Comparison of ENCODE assay signal across 8 cellular contexts in the genomic region with DNA sequence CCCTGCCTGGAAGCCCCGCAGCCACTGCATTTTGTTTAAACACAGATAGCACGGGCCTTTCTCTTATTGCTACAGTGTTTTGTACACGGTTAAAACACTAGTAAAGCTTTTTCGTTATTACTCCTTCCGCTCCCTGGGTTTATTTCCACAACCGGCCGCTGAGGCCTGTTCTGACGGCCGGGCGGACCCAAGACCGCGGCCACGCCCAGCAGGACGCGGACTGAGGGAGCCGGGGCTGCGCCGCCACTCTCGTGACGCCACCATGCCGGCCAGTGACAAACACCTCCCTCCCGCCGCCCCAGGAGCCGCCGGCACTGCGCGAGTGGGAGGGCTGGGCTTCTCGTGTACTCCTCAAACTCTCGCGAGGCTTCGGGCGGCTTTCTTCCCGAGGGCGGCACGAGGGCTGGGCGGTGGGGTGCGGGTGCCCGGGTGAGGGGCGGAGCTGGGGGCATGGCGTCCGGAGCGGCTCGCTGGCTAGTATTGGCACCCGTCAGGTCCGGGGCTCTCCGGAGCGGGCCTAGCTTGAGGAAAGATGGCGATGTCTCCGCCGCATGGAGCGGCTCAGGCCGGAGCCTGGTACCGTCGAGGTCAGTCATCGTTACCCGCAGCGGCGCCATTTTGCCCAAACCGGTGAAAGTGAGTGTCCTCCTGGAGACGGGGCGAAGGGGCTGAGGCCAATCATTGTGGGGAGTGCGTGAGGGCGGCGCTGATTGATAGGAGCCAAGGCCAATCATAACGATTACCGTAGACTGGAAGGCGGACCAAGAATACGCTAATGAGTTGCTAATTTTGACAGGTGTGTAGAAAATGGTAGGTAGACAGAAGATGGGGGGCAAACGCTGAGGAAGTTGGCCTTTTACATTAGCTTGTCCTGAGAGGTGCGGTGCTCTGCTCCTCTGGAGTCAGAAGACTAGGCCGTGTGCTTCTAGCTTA. TPM values are rescaled to one million over a fixed set of nuclear protein-coding genes. Genes with fewer than 3 reads are reported as not detected.
DNase-seq lines count a peak whose midpoint lies in the region; ATAC-seq, FAIRE-seq and TF ChIP-seq lines count a peak whose summit lies in the region.

A gene with protein sequence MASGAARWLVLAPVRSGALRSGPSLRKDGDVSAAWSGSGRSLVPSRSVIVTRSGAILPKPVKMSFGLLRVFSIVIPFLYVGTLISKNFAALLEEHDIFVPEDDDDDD (plus strand): TSS at position 382 of the 933 bp plus-strand sequence. CDS start 69 bp downstream, at position 451.

- no peaks in the 10 kb centered on the region for H3K27me3 Mint-ChIP-seq in type B pancreatic cell

- H3K9me3 Mint-ChIP-seq in type B pancreatic cell: no peaks in the 10 kb centered on the region

- ATAC-seq in HG02852 (IDR thresholded peaks at IDR 0.05; ENCODE audit: unreplicated experiment): peak; percentile 78
- ATAC-seq in heart left ventricle: peak; percentile 91 to 95 (median 93)

- H3K4me1 Mint-ChIP-seq in type B pancreatic cell (ENCODE audit: unreplicated experiment): peaks cover 17% of the 10 kb centered on the region

- peak; percentile 99 for FAIRE-seq in GM12892 (lab: Jason Lieb, UNC)

- H3K27me3 ChIP-seq in adrenal gland: no peaks in the 10 kb centered on the region
- H3K27me3 ChIP-seq in heart left ventricle: no peaks in the 10 kb centered on the region

- H3K9me3 ChIP-seq in adrenal gland (replicated peaks in 1 of 3) (no peaks in the 10 kb centered on the region), heart left ventricle (no peaks in the 10 kb centered on the region)

- peaks cover 15 to 21% of the 10 kb centered on the region in 2 donors for H3K4me1 ChIP-seq in adrenal gland (replicated peaks in 1 of 2)
- peaks cover 2 to 57% (median 33%) of the 10 kb centered on the region in 12 donors for H3K4me1 ChIP-seq in heart left ventricle

- H3K4me3 ChIP-seq in adrenal gland (peak within 1 kb of the TSS in 3 of 4 donors; percentile 26 to 75 (median 53)), heart left ventricle (peak within 1 kb of the TSS; percentile 43 to 82 (median 70))

- 0 to 1% (median 1%) methylated on average over 33 to 71 of the region's 71 CpGs for WGBS in adrenal gland, 4 donors
- WGBS in heart left ventricle, 4 donors: 0 to 1% (median 1%) methylated on average over 34 to 71 of the region's 71 CpGs

- H3K36me3 Mint-ChIP-seq in type B pancreatic cell: peaks cover 7% of the 10 kb centered on the region

- intact Hi-C loops in adrenal gland (cut with DNase I): no loop called here
- intact Hi-C loops in heart left ventricle (cut with DNase I): loop anchor here in 3 of 10 donors (1.0 to 10.0 kb wide), 4 partner anchors 11 to 395 kb away; partner anchors contain the start of genes NDUFA6 (in 2 of the 3), SNU13 (in 1 of the 3), SREBF2 (in 1 of the 3) and TCF20 (in 1 of the 3)

- H3K27ac Mint-ChIP-seq in type B pancreatic cell: peak within 1 kb of the TSS; percentile 98

- TF ChIP-seq CTCF in adrenal gland (IDR thresholded peaks at IDR 0.05) (no peak), heart left ventricle (IDR thresholded peaks at IDR 0.05) (no peak), type B pancreatic cell (conservative IDR thresholded peaks at IDR 0.05) (no peak)

- H3K4me3 Mint-ChIP-seq in type B pancreatic cell: peak within 1 kb of the TSS; percentile 97

- peaks cover 0 to 24% of the 10 kb centered on the region in 2 donors for H3K36me3 ChIP-seq in adrenal gland (replicated peaks in 1 of 2)
- peaks cover 0 to 54% (median 31%) of the 10 kb centered on the region in 9 donors for H3K36me3 ChIP-seq in heart left ventricle

- peak; percentile 89 for TF ChIP-seq POLR2A in GM12892 (IDR thresholded peaks at IDR 0.05; ENCODE audit: low read depth, low read length)
- peak; percentile 73 to 87 for TF ChIP-seq POLR2A in adrenal gland (IDR thresholded peaks at IDR 0.05)
- peak; percentile 52 to 96 for TF ChIP-seq POLR2A in heart left ventricle (IDR thresholded peaks at IDR 0.05)

- DNase-seq in GM12892 (ENCODE audit: insufficient read length) (peak; percentile 98), NCI-H146 (lab: John Stamatoyannopoulos, UW) (peak; percentile 96), T-helper 1 cell (peak; percentile 98 to 99 (median 98)), adrenal gland (peak; percentile 99 to 100 (median 99)), heart left ventricle (peak; percentile 100), pons (ENCODE audit: low spot score) (peak; percentile 99), type B pancreatic cell (ENCODE audit: extremely low spot score, unreplicated experiment) (peak; percentile 99)

- H3K27ac ChIP-seq in adrenal gland: peak within 1 kb of the TSS; percentile 87 to 99 (median 95)
- peak within 1 kb of the TSS; percentile 95 to 99 (median 98) for H3K27ac ChIP-seq in heart left ventricle

RNA-seq across cellular contexts. Expression of the gene that starts here (rescaled TPM):
- polyA plus RNA-seq in GM12892 (2012; ENCODE audit: missing spikeins): 91.4 TPM
- total RNA-seq in adrenal gland (100 to 1,000 TPM in 4 of 8 donors, 10 to 100 TPM in 3, 1 to 10 TPM in 1; 4.3 to 147 (median 75.5) TPM), heart left ventricle (100 to 1,000 TPM in 7 of 9 donors, 10 to 100 TPM in 2; 15.3 to 179 (median 115) TPM), type B pancreatic cell (ENCODE audit: low replicate concordance) (80.6 and 102 TPM in 2 replicates)
- polyA plus RNA-seq in adrenal gland (100 to 1,000 TPM in 1 of 3 donors, 10 to 100 TPM in 2; 57.6 to 151 (median 67.4) TPM), heart left ventricle (100 to 1,000 TPM; 121 to 235 TPM)

Comparison
In these comparisons a context has a peak if more than half of its experiments do, and no peak if none do; other contexts are left out.
1. Peak in every context shown above with its lines: DNase-seq, ATAC-seq, H3K4me3 ChIP-seq and H3K27ac ChIP-seq.